In the genomic region with DNA sequence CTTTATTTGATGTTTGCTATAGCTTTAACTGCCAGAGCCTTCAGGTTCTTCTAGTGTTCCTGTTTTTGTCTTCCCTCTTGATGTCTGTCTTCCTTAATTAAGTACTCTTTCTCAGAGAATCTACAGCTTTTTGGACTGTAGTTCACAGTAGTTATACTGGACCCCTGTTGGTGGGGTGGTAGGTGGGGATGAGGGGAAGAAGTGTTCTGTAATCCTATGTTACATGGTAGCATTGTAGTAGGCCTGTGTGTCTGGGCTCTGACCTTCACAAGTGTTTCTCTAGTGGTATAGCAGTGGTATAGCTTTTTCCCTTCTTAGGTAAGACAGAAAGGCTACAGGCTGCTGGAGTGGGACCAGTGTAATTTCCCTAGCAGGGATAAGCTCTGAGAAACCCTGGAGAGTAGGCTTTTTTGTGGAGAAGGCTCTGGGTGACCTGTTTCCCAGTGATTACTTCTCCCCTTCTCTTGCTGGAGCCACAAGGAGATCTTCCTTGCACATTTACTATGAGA, we compare ENCODE assay signal across 2 cellular contexts.
TF ChIP-seq lines count a peak whose summit lies in the region.

No MANE protein-coding gene starts in this region.

TF ChIP-seq in GM23338, 12 proteins besides CTCF, POLR2A, EP300 and RAD21 (continued from another document):
- TF ChIP-seq, protein P1, sequence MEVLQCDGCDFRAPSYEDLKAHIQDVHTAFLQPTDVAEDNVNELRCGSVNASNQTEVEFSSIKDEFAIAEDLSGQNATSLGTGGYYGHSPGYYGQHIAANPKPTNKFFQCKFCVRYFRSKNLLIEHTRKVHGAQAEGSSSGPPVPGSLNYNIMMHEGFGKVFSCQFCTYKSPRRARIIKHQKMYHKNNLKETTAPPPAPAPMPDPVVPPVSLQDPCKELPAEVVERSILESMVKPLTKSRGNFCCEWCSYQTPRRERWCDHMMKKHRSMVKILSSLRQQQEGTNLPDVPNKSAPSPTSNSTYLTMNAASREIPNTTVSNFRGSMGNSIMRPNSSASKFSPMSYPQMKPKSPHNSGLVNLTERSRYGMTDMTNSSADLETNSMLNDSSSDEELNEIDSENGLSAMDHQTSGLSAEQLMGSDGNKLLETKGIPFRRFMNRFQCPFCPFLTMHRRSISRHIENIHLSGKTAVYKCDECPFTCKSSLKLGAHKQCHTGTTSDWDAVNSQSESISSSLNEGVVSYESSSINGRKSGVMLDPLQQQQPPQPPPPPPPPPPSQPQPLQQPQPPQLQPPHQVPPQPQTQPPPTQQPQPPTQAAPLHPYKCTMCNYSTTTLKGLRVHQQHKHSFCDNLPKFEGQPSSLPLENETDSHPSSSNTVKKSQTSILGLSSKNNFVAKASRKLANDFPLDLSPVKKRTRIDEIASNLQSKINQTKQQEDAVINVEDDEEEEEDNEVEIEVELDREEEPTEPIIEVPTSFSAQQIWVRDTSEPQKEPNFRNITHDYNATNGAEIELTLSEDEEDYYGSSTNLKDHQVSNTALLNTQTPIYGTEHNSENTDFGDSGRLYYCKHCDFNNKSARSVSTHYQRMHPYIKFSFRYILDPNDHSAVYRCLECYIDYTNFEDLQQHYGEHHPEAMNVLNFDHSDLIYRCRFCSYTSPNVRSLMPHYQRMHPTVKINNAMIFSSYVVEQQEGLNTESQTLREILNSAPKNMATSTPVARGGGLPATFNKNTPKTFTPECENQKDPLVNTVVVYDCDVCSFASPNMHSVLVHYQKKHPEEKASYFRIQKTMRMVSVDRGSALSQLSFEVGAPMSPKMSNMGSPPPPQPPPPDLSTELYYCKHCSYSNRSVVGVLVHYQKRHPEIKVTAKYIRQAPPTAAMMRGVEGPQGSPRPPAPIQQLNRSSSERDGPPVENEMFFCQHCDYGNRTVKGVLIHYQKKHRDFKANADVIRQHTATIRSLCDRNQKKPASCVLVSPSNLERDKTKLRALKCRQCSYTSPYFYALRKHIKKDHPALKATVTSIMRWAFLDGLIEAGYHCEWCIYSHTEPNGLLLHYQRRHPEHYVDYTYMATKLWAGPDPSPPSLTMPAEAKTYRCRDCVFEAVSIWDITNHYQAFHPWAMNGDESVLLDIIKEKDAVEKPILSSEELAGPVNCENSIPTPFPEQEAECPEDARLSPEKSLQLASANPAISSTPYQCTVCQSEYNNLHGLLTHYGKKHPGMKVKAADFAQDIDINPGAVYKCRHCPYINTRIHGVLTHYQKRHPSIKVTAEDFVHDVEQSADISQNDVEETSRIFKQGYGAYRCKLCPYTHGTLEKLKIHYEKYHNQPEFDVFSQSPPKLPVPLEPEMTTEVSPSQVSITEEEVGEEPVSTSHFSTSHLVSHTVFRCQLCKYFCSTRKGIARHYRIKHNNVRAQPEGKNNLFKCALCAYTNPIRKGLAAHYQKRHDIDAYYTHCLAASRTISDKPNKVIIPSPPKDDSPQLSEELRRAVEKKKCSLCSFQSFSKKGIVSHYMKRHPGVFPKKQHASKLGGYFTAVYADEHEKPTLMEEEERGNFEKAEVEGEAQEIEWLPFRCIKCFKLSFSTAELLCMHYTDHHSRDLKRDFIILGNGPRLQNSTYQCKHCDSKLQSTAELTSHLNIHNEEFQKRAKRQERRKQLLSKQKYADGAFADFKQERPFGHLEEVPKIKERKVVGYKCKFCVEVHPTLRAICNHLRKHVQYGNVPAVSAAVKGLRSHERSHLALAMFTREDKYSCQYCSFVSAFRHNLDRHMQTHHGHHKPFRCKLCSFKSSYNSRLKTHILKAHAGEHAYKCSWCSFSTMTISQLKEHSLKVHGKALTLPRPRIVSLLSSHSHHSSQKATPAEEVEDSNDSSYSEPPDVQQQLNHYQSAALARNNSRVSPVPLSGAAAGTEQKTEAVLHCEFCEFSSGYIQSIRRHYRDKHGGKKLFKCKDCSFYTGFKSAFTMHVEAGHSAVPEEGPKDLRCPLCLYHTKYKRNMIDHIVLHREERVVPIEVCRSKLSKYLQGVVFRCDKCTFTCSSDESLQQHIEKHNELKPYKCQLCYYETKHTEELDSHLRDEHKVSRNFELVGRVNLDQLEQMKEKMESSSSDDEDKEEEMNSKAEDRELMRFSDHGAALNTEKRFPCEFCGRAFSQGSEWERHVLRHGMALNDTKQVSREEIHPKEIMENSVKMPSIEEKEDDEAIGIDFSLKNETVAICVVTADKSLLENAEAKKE (CRISPR knock-in tag; IDR thresholded peaks at IDR 0.05), result no peak
- no peak for TF ChIP-seq ZNF114 (CRISPR knock-in tag; IDR thresholded peaks at IDR 0.05)
- no peak for TF ChIP-seq STAT1 (IDR thresholded peaks at IDR 0.05; ENCODE audit: unreplicated experiment)
- no peak for TF ChIP-seq JUNB (IDR thresholded peaks at IDR 0.05; ENCODE audit: unreplicated experiment)
- no peak for TF ChIP-seq ZNF331 (CRISPR knock-in tag; IDR thresholded peaks at IDR 0.05; ENCODE audit: low read depth)
- no peak for TF ChIP-seq EZH2phosphoT487 (IDR thresholded peaks at IDR 0.05; ENCODE audit: unreplicated experiment)
- TF ChIP-seq POLR2AphosphoS5 (IDR thresholded peaks at IDR 0.05; ENCODE audit: low read depth), result no peak
- no peak for TF ChIP-seq CREB1 (CRISPR knock-in tag; IDR thresholded peaks at IDR 0.05; ENCODE audit: low read depth)
- no peak for TF ChIP-seq NANOG (IDR thresholded peaks at IDR 0.05; ENCODE audit: borderline replicate concordance)
TF ChIP-seq in GM23338: peak in this region for 0.

TF ChIP-seq in WTC11, 78 proteins besides CTCF, POLR2A, EP300 and RAD21 (continued from another document):
- TF ChIP-seq, protein P2, sequence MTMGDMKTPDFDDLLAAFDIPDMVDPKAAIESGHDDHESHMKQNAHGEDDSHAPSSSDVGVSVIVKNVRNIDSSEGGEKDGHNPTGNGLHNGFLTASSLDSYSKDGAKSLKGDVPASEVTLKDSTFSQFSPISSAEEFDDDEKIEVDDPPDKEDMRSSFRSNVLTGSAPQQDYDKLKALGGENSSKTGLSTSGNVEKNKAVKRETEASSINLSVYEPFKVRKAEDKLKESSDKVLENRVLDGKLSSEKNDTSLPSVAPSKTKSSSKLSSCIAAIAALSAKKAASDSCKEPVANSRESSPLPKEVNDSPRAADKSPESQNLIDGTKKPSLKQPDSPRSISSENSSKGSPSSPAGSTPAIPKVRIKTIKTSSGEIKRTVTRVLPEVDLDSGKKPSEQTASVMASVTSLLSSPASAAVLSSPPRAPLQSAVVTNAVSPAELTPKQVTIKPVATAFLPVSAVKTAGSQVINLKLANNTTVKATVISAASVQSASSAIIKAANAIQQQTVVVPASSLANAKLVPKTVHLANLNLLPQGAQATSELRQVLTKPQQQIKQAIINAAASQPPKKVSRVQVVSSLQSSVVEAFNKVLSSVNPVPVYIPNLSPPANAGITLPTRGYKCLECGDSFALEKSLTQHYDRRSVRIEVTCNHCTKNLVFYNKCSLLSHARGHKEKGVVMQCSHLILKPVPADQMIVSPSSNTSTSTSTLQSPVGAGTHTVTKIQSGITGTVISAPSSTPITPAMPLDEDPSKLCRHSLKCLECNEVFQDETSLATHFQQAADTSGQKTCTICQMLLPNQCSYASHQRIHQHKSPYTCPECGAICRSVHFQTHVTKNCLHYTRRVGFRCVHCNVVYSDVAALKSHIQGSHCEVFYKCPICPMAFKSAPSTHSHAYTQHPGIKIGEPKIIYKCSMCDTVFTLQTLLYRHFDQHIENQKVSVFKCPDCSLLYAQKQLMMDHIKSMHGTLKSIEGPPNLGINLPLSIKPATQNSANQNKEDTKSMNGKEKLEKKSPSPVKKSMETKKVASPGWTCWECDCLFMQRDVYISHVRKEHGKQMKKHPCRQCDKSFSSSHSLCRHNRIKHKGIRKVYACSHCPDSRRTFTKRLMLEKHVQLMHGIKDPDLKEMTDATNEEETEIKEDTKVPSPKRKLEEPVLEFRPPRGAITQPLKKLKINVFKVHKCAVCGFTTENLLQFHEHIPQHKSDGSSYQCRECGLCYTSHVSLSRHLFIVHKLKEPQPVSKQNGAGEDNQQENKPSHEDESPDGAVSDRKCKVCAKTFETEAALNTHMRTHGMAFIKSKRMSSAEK (CRISPR knock-in tag; IDR thresholded peaks at IDR 0.05; ENCODE audit: borderline replicate concordance), result no peak
- TF ChIP-seq ZNF121 (CRISPR knock-in tag; IDR thresholded peaks at IDR 0.05) (no peak), ESRRA (CRISPR knock-in tag; IDR thresholded peaks at IDR 0.05; ENCODE audit: borderline replicate concordance) (no peak), ELF4 (CRISPR knock-in tag; IDR thresholded peaks at IDR 0.05; ENCODE audit: low read depth) (no peak), MXD4 (CRISPR knock-in tag; IDR thresholded peaks at IDR 0.05; ENCODE audit: borderline replicate concordance) (no peak), MAX (CRISPR knock-in tag; IDR thresholded peaks at IDR 0.05) (no peak), ZNF423 (CRISPR knock-in tag; IDR thresholded peaks at IDR 0.05) (no peak), RELA (CRISPR knock-in tag; IDR thresholded peaks at IDR 0.05; ENCODE audit: borderline replicate concordance) (no peak), ZNF416 (CRISPR knock-in tag; IDR thresholded peaks at IDR 0.05) (no peak), ZNF317 (CRISPR knock-in tag; IDR thresholded peaks at IDR 0.05; ENCODE audit: borderline replicate concordance, low read depth) (no peak)
- TF ChIP-seq, protein P3, sequence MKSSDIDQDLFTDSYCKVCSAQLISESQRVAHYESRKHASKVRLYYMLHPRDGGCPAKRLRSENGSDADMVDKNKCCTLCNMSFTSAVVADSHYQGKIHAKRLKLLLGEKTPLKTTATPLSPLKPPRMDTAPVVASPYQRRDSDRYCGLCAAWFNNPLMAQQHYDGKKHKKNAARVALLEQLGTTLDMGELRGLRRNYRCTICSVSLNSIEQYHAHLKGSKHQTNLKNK (CRISPR knock-in tag; IDR thresholded peaks at IDR 0.05), result no peak
